In genomic region chr1:202966006-202966904, GRCh38 we compare ENCODE assay signal across 8 cellular contexts. TPM values are rescaled to one million over a fixed set of nuclear protein-coding genes. Genes with fewer than 3 reads are reported as not detected.
DNase-seq lines count a peak whose midpoint lies in the region; ATAC-seq, FAIRE-seq and TF ChIP-seq lines count a peak whose summit lies in the region.

No MANE protein-coding gene starts in this region.

- DNase-seq in GM12865 (ENCODE audit: low read depth): no peak
- no peak for DNase-seq in SJSA1 (ENCODE audit: low read depth in 1 of 2, low spot score in 2 of 2)
- no peak for DNase-seq in esophagus muscularis mucosa (ENCODE audit: extremely low spot score)
- no peak for DNase-seq in omental fat pad (ENCODE audit: low spot score)
- DNase-seq in GM19239 (ENCODE audit: insufficient read length, low spot score): no peak
- DNase-seq in activated CD8-positive, alpha-beta memory T cell treated with anti-CD3 and anti-CD28 coated beads for 24 hours: no peak

- H3K4me1 ChIP-seq in SJSA1 (replicated peaks) (peaks cover 11% of the 10 kb centered on the region), esophagus muscularis mucosa (peaks cover 21 to 31% (median 23%) of the 10 kb centered on the region in 4 donors)

- H3K36me3 ChIP-seq in SJSA1 (peaks cover 20% of the 10 kb centered on the region), esophagus muscularis mucosa (peaks cover 13 to 42% (median 36%) of the 10 kb centered on the region in 4 donors)

- no peak for TF ChIP-seq CTCF in GM12865 (IDR thresholded peaks at IDR 0.05; ENCODE audit: insufficient read depth, low read depth, low read length, missing control alignments)
- TF ChIP-seq CTCF in esophagus muscularis mucosa (IDR thresholded peaks at IDR 0.05): no peak
- no peak for TF ChIP-seq CTCF in omental fat pad (IDR thresholded peaks at IDR 0.05)

- peak overlapping the region; percentile 95 for H3K4me3 ChIP-seq in GM12865 (ENCODE audit: low read depth, low read length)
- peak overlapping the region; percentile 64 for H3K4me3 ChIP-seq in SJSA1
- peak overlapping the region; percentile 76 to 90 (median 86) for H3K4me3 ChIP-seq in esophagus muscularis mucosa

- H3K27ac ChIP-seq in SJSA1 (no peak overlapping the region), esophagus muscularis mucosa (replicated peaks in 1 of 4) (peak overlapping the region; percentile 85 to 97 (median 96))

- TF ChIP-seq POLR2A in esophagus muscularis mucosa (IDR thresholded peaks at IDR 0.05; ENCODE audit: low read depth): no peak

- FAIRE-seq in GM19239 (lab: Jason Lieb, UNC): no peak

- intact Hi-C loops in esophagus muscularis mucosa (cut with DNase I): loop anchor here (5.0 kb wide), 1 partner anchor 41 kb away; the partner anchor contains the start of gene TMEM183A

- WGBS in esophagus muscularis mucosa: 57% methylated on average over 11 of the region's 18 CpGs

- ATAC-seq in omental fat pad (ENCODE audit: low FRiP score): peak; percentile 44
- ATAC-seq in HG02759 (IDR thresholded peaks at IDR 0.05; ENCODE audit: unreplicated experiment): no peak
- no peak for ATAC-seq in GM21825 (IDR thresholded peaks at IDR 0.05; ENCODE audit: unreplicated experiment)

- no peaks in the 10 kb centered on the region for H3K9me3 ChIP-seq in SJSA1 (replicated peaks)
- no peaks in the 10 kb centered on the region for H3K9me3 ChIP-seq in esophagus muscularis mucosa

- no peak for TF ChIP-seq EP300 in esophagus muscularis mucosa (IDR thresholded peaks at IDR 0.05)

- H3K27me3 ChIP-seq in SJSA1 (replicated peaks) (no peaks in the 10 kb centered on the region), esophagus muscularis mucosa (no peaks in the 10 kb centered on the region)

RNA-seq across cellular contexts. Expression of gene CYB5R1, which starts 0.8 kb away (rescaled TPM):
- 25.6 and 33.2 TPM in 2 replicates for total RNA-seq in SJSA1 (2014; rRNA removed; shearing (Covaris generic))
- total RNA-seq in esophagus muscularis mucosa (10 to 100 TPM; 28.2 to 51.2 (median 48.5) TPM), omental fat pad (10 to 100 TPM; 34.3 to 57.4 (median 41.6) TPM)

RNA-seq across cellular contexts. Expression of gene ADIPOR1, which starts 8.1 kb away (rescaled TPM):
- total RNA-seq in SJSA1 (2014; rRNA removed; shearing (Covaris generic)): 126 and 129 TPM in 2 replicates
- total RNA-seq in esophagus muscularis mucosa (10 to 100 TPM; 53.6 to 93.4 (median 70.0) TPM), omental fat pad (100 to 1,000 TPM in 1 of 4 donors, 10 to 100 TPM in 3; 79.0 to 117 (median 94.2) TPM)

RNA-seq across cellular contexts. Expression of gene KLHL12, which starts 39.2 kb away (rescaled TPM):
- total RNA-seq in SJSA1 (2014; rRNA removed; shearing (Covaris generic)): 21.6 and 28.9 TPM in 2 replicates
- total RNA-seq in esophagus muscularis mucosa: 10 to 100 TPM; 16.7 to 22.4 (median 19.3) TPM
- total RNA-seq in omental fat pad: 10 to 100 TPM; 12.4 to 25.2 (median 20.8) TPM

RNA-seq across cellular contexts. Expression of gene TMEM183A, which starts 40.9 kb away (rescaled TPM):
- total RNA-seq in SJSA1 (2014; rRNA removed; shearing (Covaris generic)): 88.4 and 109 TPM in 2 replicates
- total RNA-seq in esophagus muscularis mucosa: 10 to 100 TPM; 69.0 to 93.9 (median 87.6) TPM
- total RNA-seq in omental fat pad: 10 to 100 TPM; 69.2 to 75.8 (median 72.8) TPM
